In genomic region chr11:62666259-62666926, GRCh38 we compare ENCODE assay signal across 8 cellular contexts. TPM values are rescaled to one million over a fixed set of nuclear protein-coding genes. Genes with fewer than 3 reads are reported as not detected.
DNase-seq lines count a peak whose midpoint lies in the region; ATAC-seq, FAIRE-seq and TF ChIP-seq lines count a peak whose summit lies in the region.

No MANE protein-coding gene starts in this region.

- H3K9me3 ChIP-seq in K562 (replicated peaks; ENCODE audit: control insufficient read depth, insufficient read depth, low read depth, low read length): no peaks in the 10 kb centered on the region
- H3K9me3 ChIP-seq in mesenchymal stem cell (ENCODE audit: control insufficient read depth, low read length): no peaks in the 10 kb centered on the region
- no peaks in the 10 kb centered on the region for H3K9me3 ChIP-seq in aorta (ENCODE audit: control insufficient read depth, low read length)

- peak overlapping the region; percentile 37 for H2AK5ac ChIP-seq in mesenchymal stem cell (ENCODE audit: low read length, severe bottlenecking)

- H3K27ac ChIP-seq in K562 (ENCODE audit: extremely low read depth, low read depth, low read length): peak overlapping the region; percentile 72
- H3K27ac ChIP-seq in mesenchymal stem cell (ENCODE audit: low read length, poor library complexity, severe bottlenecking): peak overlapping the region; percentile 91
- H3K27ac ChIP-seq in aorta (ENCODE audit: low read depth in 1 of 2, low read length in 2 of 2): peak overlapping the region in 1 of 2 donors; percentile 73

- H2AFZ ChIP-seq in K562 (ENCODE audit: low read depth, low read length) (no peak overlapping the region), mesenchymal stem cell (ENCODE audit: low read depth, low read length) (no peak overlapping the region)

- WGBS in K562 (ENCODE audit: insufficient coverage, low coverage, missing lambda C conversion rate): 2% methylated on average over 16 of the region's 16 CpGs
- WGBS in mesenchymal stem cell: 56% methylated on average over 13 of the region's 16 CpGs
- 42 to 44% methylated on average over 16 of the region's 16 CpGs for WGBS in aorta, 2 donors

- TF ChIP-seq RAD21 in K562 (CRISPR knock-in tag; conservative IDR thresholded peaks at IDR 0.05 in 1 of 2, IDR thresholded peaks at IDR 0.05 in 1 of 2): no peak

- TF ChIP-seq CTCF in K562 (IDR thresholded peaks at IDR 0.05 in 2 of 3, conservative IDR thresholded peaks at IDR 0.05 in 1 of 3; ENCODE audit: insufficient read depth in 2 of 3, low read depth in 1 of 3, low read length in 3 of 3): no peak

- H2BK15ac ChIP-seq in mesenchymal stem cell (ENCODE audit: low read depth, poor library complexity, severe bottlenecking): no peak overlapping the region

- POLR2A ChIA-PET in K562 (lab: Yijun Ruan, JAX): interaction anchor here (0.5 to 8.8 kb wide), 33 partner anchors 9 to 296 kb away, joined by 3 to 161 read pairs (median 11); partner anchors contain the start of genes B3GAT3, EEF1G, EML3 and GANAB

- H3K18ac ChIP-seq in mesenchymal stem cell (ENCODE audit: low read depth in 1 of 2, low read length in 2 of 2): peak overlapping the region; percentile 56 to 94

- no TSS peak for BruUV-seq in K562 (replicated peaks; lab: Mats Ljungman, UMichigan)

- CTCF ChIA-PET in K562 (lab: Yijun Ruan, JAX; ENCODE audit: low intra/inter-chr PET ratio): interaction anchor here (0.7 kb wide), 1 partner anchor 34 kb away, joined by 3 read pairs; no protein-coding TSS in a partner anchor

- peak overlapping the region; percentile 70 for H4K8ac ChIP-seq in mesenchymal stem cell (ENCODE audit: low read length)

- H3K4me1 ChIP-seq in K562 (replicated peaks in 1 of 2; ENCODE audit: control insufficient read depth in 2 of 2, insufficient read depth in 2 of 2, low read length in 2 of 2) (peaks cover 19 to 41% of the 10 kb centered on the region in 2 experiments; a peak in 4 of 5 replicates), mesenchymal stem cell (ENCODE audit: control insufficient read depth, insufficient read depth, low read depth, low read length) (peaks cover 14% of the 10 kb centered on the region), aorta (ENCODE audit: control insufficient read depth in 1 of 2, insufficient read depth in 2 of 2, low read length in 2 of 2) (peaks cover 2 to 8% of the 10 kb centered on the region in 2 donors)

- no peak overlapping the region for H2BK120ac ChIP-seq in mesenchymal stem cell (ENCODE audit: low read depth, low read length)

- H3K36me3 ChIP-seq in K562 (ENCODE audit: control insufficient read depth, insufficient read depth, low read length) (peaks cover 53% of the 10 kb centered on the region), mesenchymal stem cell (ENCODE audit: control insufficient read depth in 1 of 2, insufficient read depth in 2 of 2, low read depth in 1 of 2, low read length in 2 of 2) (peaks cover 23 to 40% of the 10 kb centered on the region in 2 experiments), aorta (ENCODE audit: control insufficient read depth in 1 of 2, insufficient read depth in 2 of 2, low read length in 1 of 2) (peaks cover 0 to 1% of the 10 kb centered on the region in 2 donors)

- H3K14ac ChIP-seq in mesenchymal stem cell (ENCODE audit: low read length in 2 of 2): peak overlapping the region in 1 of 2 experiments; percentile 14

- H3K4me2 ChIP-seq in K562 (ENCODE audit: insufficient read depth, low read length) (peak overlapping the region; percentile 97), mesenchymal stem cell (ENCODE audit: low read length, poor library complexity, severe bottlenecking) (peak overlapping the region; percentile 82)

- intact Hi-C loops in K562 (cut with micrococcal nuclease): loop anchor here (5.0 kb wide), 1 partner anchor 176 kb away; no protein-coding TSS in a partner anchor
- intact Hi-C loops in aorta (cut with DNase I): loop anchor here in 1 of 2 donors (5.0 kb wide), 1 partner anchor 64 kb away; the partner anchor contains the start of gene MTA2

- in situ Hi-C loops in K562 (cut with MboI): no loop called here

- H3K9ac ChIP-seq in K562 (ENCODE audit: insufficient read depth in 1 of 2, low read depth in 2 of 2, low read length in 2 of 2): peak overlapping the region; percentile 85 to 100
- peak overlapping the region; percentile 95 for H3K9ac ChIP-seq in mesenchymal stem cell (ENCODE audit: low read length)

- DNase-seq in stimulated activated CD4-positive, alpha-beta T cell treated with anti-CD3 and anti-CD28 coated beads, Interleukin-4, amount 100 ng/mL, for 1 hour: peak; percentile 21
- no peak for DNase-seq in stimulated activated CD4-positive, alpha-beta T cell treated with anti-CD3 and anti-CD28 coated beads, Interleukin-12 subunit alpha, Interleukin-12 subunit beta, amount 100 ng/mL, for 4 hours
- DNase-seq in K562 (ENCODE audit: extremely low read depth in 1 of 4, low spot score in 3 of 4) (peak in 2 of 4 experiments; percentile 19 to 20), mesenchymal stem cell (no peak), aorta (no peak), midbrain (lab: John Stamatoyannopoulos, UW) (no peak), 8988T (no peak), pons (ENCODE audit: low spot score) (no peak)

- no peak overlapping the region for H2BK12ac ChIP-seq in mesenchymal stem cell (ENCODE audit: low read length in 2 of 2)

- peak overlapping the region; percentile 73 for H3K4me3 ChIP-seq in K562
- peak overlapping the region; percentile 63 to 94 for H3K4me3 ChIP-seq in mesenchymal stem cell (ENCODE audit: insufficient read depth in 1 of 2, low read depth in 1 of 2, low read length in 2 of 2)
- peak overlapping the region; percentile 56 to 62 for H3K4me3 ChIP-seq in aorta (ENCODE audit: low read length in 2 of 2)

- peaks cover 7% of the 10 kb centered on the region; the same call in 1 of the 2 replicates for H4K20me1 ChIP-seq in K562 (replicated peaks; ENCODE audit: control insufficient read depth, insufficient read depth, low read length)

- peak overlapping the region; percentile 8 for H4K91ac ChIP-seq in mesenchymal stem cell (ENCODE audit: low read length)

- peak; percentile 2 for ATAC-seq in K562
- no peak for ATAC-seq in aorta (ENCODE audit: low FRiP score)

- H3K23ac ChIP-seq in mesenchymal stem cell (ENCODE audit: low read length in 2 of 2): no peak overlapping the region

- no peak overlapping the region for H2BK5ac ChIP-seq in mesenchymal stem cell (ENCODE audit: low read depth, low read length, poor library complexity, severe bottlenecking)

- H3K9me1 ChIP-seq in K562 (ENCODE audit: control insufficient read depth, insufficient read depth, low read length): no peaks in the 10 kb centered on the region

- FAIRE-seq in K562 (lab: Jason Lieb, UNC): no peak

- peak; percentile 30 for TF ChIP-seq POLR2A in K562 (conservative IDR thresholded peaks at IDR 0.05)

- peaks cover 88% of the 10 kb centered on the region for H3K79me2 ChIP-seq in K562 (ENCODE audit: control insufficient read depth, insufficient read depth, low read length)

- no peaks in the 10 kb centered on the region for H3K27me3 ChIP-seq in K562 (ENCODE audit: control insufficient read depth in 2 of 2, insufficient read depth in 2 of 2, low read length in 2 of 2)
- no peaks in the 10 kb centered on the region for H3K27me3 ChIP-seq in mesenchymal stem cell (ENCODE audit: control insufficient read depth in 1 of 2, insufficient read depth in 1 of 2, low read length in 2 of 2)
- H3K27me3 ChIP-seq in aorta (ENCODE audit: control insufficient read depth in 1 of 2, insufficient read depth in 2 of 2, low read length in 1 of 2): no peaks in the 10 kb centered on the region

- no peak for TF ChIP-seq EP300 in K562 (IDR thresholded peaks at IDR 0.05; ENCODE audit: low read length)

- H3K79me1 ChIP-seq in mesenchymal stem cell (replicated peaks; ENCODE audit: low read length, poor library complexity, severe bottlenecking): peaks cover 13% of the 10 kb centered on the region

- H3K4ac ChIP-seq in mesenchymal stem cell (ENCODE audit: low read depth in 1 of 2, low read length in 2 of 2): peak overlapping the region in 1 of 2 experiments; percentile 49

RNA-seq across cellular contexts. Expression of gene CSKMT, which starts 1.3 kb away (rescaled TPM):
- 29.6 and 84.4 TPM in 2 replicates for total RNA-seq in K562 (2011; cell fraction: chromatin; rRNA removed; ENCODE audit: low replicate concordance)
- 164 and 176 TPM in 2 replicates for total RNA-seq in K562 (2011; cell fraction: nucleolus; rRNA removed)
- 111 and 137 TPM in 2 replicates for total RNA-seq in K562 (2011; cell fraction: nucleoplasm; rRNA removed)
- total RNA-seq in K562 (2014; rRNA removed): 21.5 and 36.5 TPM in 2 replicates
- total RNA-seq in K562 (2014; rRNA removed; fragmentation: Illumina TruSeq; extraction: Trizol): 31.8 and 72.8 TPM in 2 replicates
- total RNA-seq in K562 (2015; rRNA removed; fragmentation: Illumina TruSeq; extraction: Trizol): 105 and 108 TPM in 2 replicates
- total RNA-seq in K562 (2021): 65.1 and 65.2 TPM in 2 replicates
- polyA plus RNA-seq in K562 (2011; rRNA removed): 10.3 and 13.6 TPM in 2 replicates
- polyA plus RNA-seq in K562 (2011; cell fraction: cytosol; rRNA removed): 25.7 and 34.0 TPM in 2 replicates
- polyA plus RNA-seq in K562 (2011; cell fraction: nucleus; rRNA removed): 37.0 and 50.1 TPM in 2 replicates
- polyA plus RNA-seq in K562 (2012): 16.8 and 35.5 TPM in 2 replicates
- 12.7 and 15.3 TPM in 2 replicates for polyA plus RNA-seq in K562 (2014; fragmentation: Illumina TruSeq; extraction: Trizol)
- polyA plus RNA-seq in K562 (2014; fragmentation: Nextera tagmentation; extraction: Ambion mirVana): 10 to 100 TPM; 26.4 to 31.8 TPM
- polyA plus RNA-seq in K562 (2014; rRNA removed): 27.2 and 34.1 TPM in 2 replicates
- polyA minus RNA-seq in K562 (2011; rRNA and poly(A)+ RNA removed): 14.7 and 14.8 TPM in 2 replicates
- 43.4 and 96.5 TPM in 2 replicates for polyA minus RNA-seq in K562 (2011; cell fraction: cytosol; rRNA and poly(A)+ RNA removed)
- 110 and 160 TPM in 2 replicates for polyA minus RNA-seq in K562 (2011; cell fraction: nucleus; rRNA and poly(A)+ RNA removed)
- 7.8 TPM for polyA plus RNA-seq in mesenchymal stem cell (2013, experiment 1 of 2)
- 6.6 TPM for polyA plus RNA-seq in mesenchymal stem cell (2013, experiment 2 of 2)
- total RNA-seq in aorta: 10 to 100 TPM; 11.1 to 11.7 TPM
- polyA plus RNA-seq in aorta: 10 to 100 TPM in 1 of 2 donors, 1 to 10 TPM in 1; 8.8 to 16.3 TPM

RNA-seq across cellular contexts. Expression of gene C11orf98, which starts 1.4 kb away (rescaled TPM):
- 15.3 and 32.6 TPM in 2 replicates for total RNA-seq in K562 (2011; cell fraction: chromatin; rRNA removed; ENCODE audit: low replicate concordance)
- 31.2 and 41.0 TPM in 2 replicates for total RNA-seq in K562 (2011; cell fraction: nucleolus; rRNA removed)
- total RNA-seq in K562 (2011; cell fraction: nucleoplasm; rRNA removed): 15.9 and 27.1 TPM in 2 replicates
- total RNA-seq in K562 (2014; rRNA removed) (289 and 491 TPM in 2 replicates), K562 (2014; rRNA removed; fragmentation: Illumina TruSeq; extraction: Trizol) (169 and 190 TPM in 2 replicates), K562 (2015; rRNA removed; fragmentation: Illumina TruSeq; extraction: Trizol) (254 and 259 TPM in 2 replicates), K562 (2021) (161 and 164 TPM in 2 replicates), aorta (10 to 100 TPM; 23.1 to 27.7 TPM)
- polyA plus RNA-seq in K562 (2011; rRNA removed) (88.4 and 103 TPM in 2 replicates), K562 (2014; fragmentation: Illumina TruSeq; extraction: Trizol) (343 and 352 TPM in 2 replicates), K562 (2014; fragmentation: Nextera tagmentation; extraction: Ambion mirVana) (100 to 1,000 TPM; 164 to 246 TPM), K562 (2014; rRNA removed) (218 and 238 TPM in 2 replicates), aorta (100 to 1,000 TPM in 1 of 2 donors, 10 to 100 TPM in 1; 79.3 to 121 TPM)
- 60.0 and 87.2 TPM in 2 replicates for polyA plus RNA-seq in K562 (2011; cell fraction: cytosol; rRNA removed)
- 75.2 and 83.9 TPM in 2 replicates for polyA plus RNA-seq in K562 (2011; cell fraction: nucleus; rRNA removed)
- polyA plus RNA-seq in K562 (2012): 120 and 199 TPM in 2 replicates
- polyA minus RNA-seq in K562 (2011; rRNA and poly(A)+ RNA removed): 8.4 and 9.6 TPM in 2 replicates
- polyA minus RNA-seq in K562 (2011; cell fraction: cytosol; rRNA and poly(A)+ RNA removed): 13.8 and 21.9 TPM in 2 replicates
- 12.3 and 17.0 TPM in 2 replicates for polyA minus RNA-seq in K562 (2011; cell fraction: nucleus; rRNA and poly(A)+ RNA removed)
- 104 TPM for polyA plus RNA-seq in mesenchymal stem cell (2013, experiment 1 of 2)
- 108 TPM for polyA plus RNA-seq in mesenchymal stem cell (2013, experiment 2 of 2)

RNA-seq across cellular contexts. Expression of gene UQCC3, which starts 5.1 kb away (rescaled TPM):
- total RNA-seq in K562 (2011; cell fraction: chromatin; rRNA removed; ENCODE audit: low replicate concordance): 7.4 and 13.2 TPM in 2 replicates
- total RNA-seq in K562 (2011; cell fraction: nucleolus; rRNA removed): 25.3 and 26.8 TPM in 2 replicates
- total RNA-seq in K562 (2011; cell fraction: nucleoplasm; rRNA removed): 18.3 and 21.1 TPM in 2 replicates
- total RNA-seq in K562 (2014; rRNA removed) (44.3 and 57.3 TPM in 2 replicates), K562 (2014; rRNA removed; fragmentation: Illumina TruSeq; extraction: Trizol) (2.4 and 3.9 TPM in 2 replicates), K562 (2015; rRNA removed; fragmentation: Illumina TruSeq; extraction: Trizol) (13.4 and 14.3 TPM in 2 replicates), K562 (2021) (21.8 and 23.0 TPM in 2 replicates), aorta (1 to 10 TPM; 3.0 to 4.8 TPM)
- polyA plus RNA-seq in K562 (2011; rRNA removed) (8.0 and 10.6 TPM in 2 replicates), K562 (2014; fragmentation: Illumina TruSeq; extraction: Trizol) (3.3 and 8.5 TPM in 2 replicates), K562 (2014; fragmentation: Nextera tagmentation; extraction: Ambion mirVana) (1 to 10 TPM; 4.8 to 7.6 TPM), K562 (2014; rRNA removed) (31.3 and 42.7 TPM in 2 replicates), aorta (10 to 100 TPM in 1 of 2 donors, 1 to 10 TPM in 1; 5.8 to 12.7 TPM)
- polyA plus RNA-seq in K562 (2011; cell fraction: cytosol; rRNA removed): 15.6 and 23.7 TPM in 2 replicates
- 9.2 and 10.1 TPM in 2 replicates for polyA plus RNA-seq in K562 (2011; cell fraction: nucleus; rRNA removed)
- 16.8 and 18.4 TPM in 2 replicates for polyA plus RNA-seq in K562 (2012)
- 3.4 and 3.8 TPM in 2 replicates for polyA minus RNA-seq in K562 (2011; rRNA and poly(A)+ RNA removed)
- polyA minus RNA-seq in K562 (2011; cell fraction: cytosol; rRNA and poly(A)+ RNA removed): 5.2 and 6.6 TPM in 2 replicates
- polyA minus RNA-seq in K562 (2011; cell fraction: nucleus; rRNA and poly(A)+ RNA removed): 5.5 and 8.6 TPM in 2 replicates
- polyA plus RNA-seq in mesenchymal stem cell (2013, experiment 1 of 2): 6.9 TPM
- 7.1 TPM for polyA plus RNA-seq in mesenchymal stem cell (2013, experiment 2 of 2)

RNA-seq across cellular contexts. Expression of gene LBHD1, which starts 5.7 kb away (rescaled TPM):
- 126 and 176 TPM in 2 replicates for total RNA-seq in K562 (2011; cell fraction: chromatin; rRNA removed; ENCODE audit: low replicate concordance)
- 100 and 114 TPM in 2 replicates for total RNA-seq in K562 (2011; cell fraction: nucleolus; rRNA removed)
- 124 and 129 TPM in 2 replicates for total RNA-seq in K562 (2011; cell fraction: nucleoplasm; rRNA removed)
- total RNA-seq in K562 (2014; rRNA removed) (10.0 and 11.3 TPM in 2 replicates), K562 (2014; rRNA removed; fragmentation: Illumina TruSeq; extraction: Trizol) (12.5 and 13.4 TPM in 2 replicates), K562 (2015; rRNA removed; fragmentation: Illumina TruSeq; extraction: Trizol) (9.7 and 10.8 TPM in 2 replicates), K562 (2021) (16.8 and 20.5 TPM in 2 replicates), aorta (1 to 10 TPM; 3.6 to 8.6 TPM)
- polyA plus RNA-seq in K562 (2011; rRNA removed) (28.0 and 45.4 TPM in 2 replicates), K562 (2014; fragmentation: Illumina TruSeq; extraction: Trizol) (14.8 and 16.0 TPM in 2 replicates), K562 (2014; fragmentation: Nextera tagmentation; extraction: Ambion mirVana) (1 to 10 TPM; 2.6 to 6.9 TPM), K562 (2014; rRNA removed) (15.3 and 17.1 TPM in 2 replicates), aorta (1 to 10 TPM; 2.3 to 7.6 TPM)
- polyA plus RNA-seq in K562 (2011; cell fraction: cytosol; rRNA removed): 13.2 and 31.7 TPM in 2 replicates
- 119 and 158 TPM in 2 replicates for polyA plus RNA-seq in K562 (2011; cell fraction: nucleus; rRNA removed)
- 10.6 and 14.7 TPM in 2 replicates for polyA plus RNA-seq in K562 (2012)
- polyA minus RNA-seq in K562 (2011; rRNA and poly(A)+ RNA removed): 18.9 and 27.0 TPM in 2 replicates
- polyA minus RNA-seq in K562 (2011; cell fraction: cytosol; rRNA and poly(A)+ RNA removed): 14.9 and 20.0 TPM in 2 replicates
- 31.8 and 56.5 TPM in 2 replicates for polyA minus RNA-seq in K562 (2011; cell fraction: nucleus; rRNA and poly(A)+ RNA removed)
- 5.4 TPM for polyA plus RNA-seq in mesenchymal stem cell (2013, experiment 1 of 2)
- polyA plus RNA-seq in mesenchymal stem cell (2013, experiment 2 of 2): 4.7 TPM

RNA-seq across cellular contexts. Expression of gene UBXN1, which starts 12.5 kb away (rescaled TPM):
- total RNA-seq in K562 (2011; cell fraction: chromatin; rRNA removed; ENCODE audit: low replicate concordance): 80.1 and 97.1 TPM in 2 replicates
- total RNA-seq in K562 (2011; cell fraction: nucleolus; rRNA removed): 76.6 and 77.4 TPM in 2 replicates
- total RNA-seq in K562 (2011; cell fraction: nucleoplasm; rRNA removed): 77.6 and 81.7 TPM in 2 replicates
- total RNA-seq in K562 (2014; rRNA removed): 222 and 263 TPM in 2 replicates
- total RNA-seq in K562 (2014; rRNA removed; fragmentation: Illumina TruSeq; extraction: Trizol): 43.2 and 52.3 TPM in 2 replicates
- 99.7 and 99.8 TPM in 2 replicates for total RNA-seq in K562 (2015; rRNA removed; fragmentation: Illumina TruSeq; extraction: Trizol)
- total RNA-seq in K562 (2021): 128 and 152 TPM in 2 replicates
- 56.3 and 66.1 TPM in 2 replicates for polyA plus RNA-seq in K562 (2011; rRNA removed)
- 91.6 and 116 TPM in 2 replicates for polyA plus RNA-seq in K562 (2011; cell fraction: cytosol; rRNA removed)
- 121 and 135 TPM in 2 replicates for polyA plus RNA-seq in K562 (2011; cell fraction: nucleus; rRNA removed)
- 113 and 236 TPM in 2 replicates for polyA plus RNA-seq in K562 (2012)
- 141 and 145 TPM in 2 replicates for polyA plus RNA-seq in K562 (2014; fragmentation: Illumina TruSeq; extraction: Trizol)
- 10 to 100 TPM in 1 of 2 experiments, 1 to 10 TPM in 1; 4.8 to 10.4 TPM for polyA plus RNA-seq in K562 (2014; fragmentation: Nextera tagmentation; extraction: Ambion mirVana)
- 205 and 241 TPM in 2 replicates for polyA plus RNA-seq in K562 (2014; rRNA removed)
- 68.8 and 75.4 TPM in 2 replicates for polyA minus RNA-seq in K562 (2011; rRNA and poly(A)+ RNA removed)
- polyA minus RNA-seq in K562 (2011; cell fraction: cytosol; rRNA and poly(A)+ RNA removed): 36.9 and 47.7 TPM in 2 replicates
- 37.6 and 51.0 TPM in 2 replicates for polyA minus RNA-seq in K562 (2011; cell fraction: nucleus; rRNA and poly(A)+ RNA removed)
- polyA plus RNA-seq in mesenchymal stem cell (2013, experiment 1 of 2): 117 TPM
- polyA plus RNA-seq in mesenchymal stem cell (2013, experiment 2 of 2): 110 TPM
- 10 to 100 TPM; 84.1 to 85.4 TPM for total RNA-seq in aorta
- 100 to 1,000 TPM; 186 to 224 TPM for polyA plus RNA-seq in aorta
